In genomic region chr2:213710164-213710563, GRCh38 we compare ENCODE assay signal across 33 cellular contexts.
"Had no signal": no experiment of that assay in that cellular context is flagged by ENCODE, and none has a peak within 500 bp of the region (broad histone marks: within the 10 kb centered on the region; RNA-seq: fewer than 3 reads in every experiment).

No MANE protein-coding gene starts in this region.

- H3K4me1 ChIP-seq: adrenal gland, ascending aorta, body of pancreas, breast epithelium had no signal

- FAIRE-seq: astrocyte, bronchial epithelial cell, colon had no signal

- H3K27me3 ChIP-seq: adrenal gland, ascending aorta, body of pancreas, brain microvascular endothelial cell, breast epithelium, cardiac muscle cell had no signal

- DNase-seq: activated effector memory CD4-positive, alpha-beta T cell treated with anti-CD3 and anti-CD28 coated beads, Interleukin-2, amount 50 U/mL, for 16 hours; activated effector memory CD4-positive, alpha-beta T cell treated with Interleukin-2 at 50 U/mL for 16 hours; activated gamma-delta T cell; activated gamma-delta T cell treated with Interleukin-2 at 50 U/mL for 16 hours; activated naive CD4-positive, alpha-beta T cell; activated naive CD4-positive, alpha-beta T cell treated with anti-CD3 and anti-CD28 coated beads for 36 hours; activated naive CD4-positive, alpha-beta T cell treated with anti-CD3 and anti-CD28 coated beads, Interleukin-2, amount 10 ng/mL, durations not matched to agents 7 days and 5 days; activated naive CD4-positive, alpha-beta T cell treated with anti-CD3 and anti-CD28 coated beads, Interleukin-2, amount 50 U/mL, for 16 hours; activated naive CD4-positive, alpha-beta T cell treated with Interleukin-2 at 50 U/mL for 16 hours; activated naive CD8-positive, alpha-beta T cell treated with anti-CD3 and anti-CD28 coated beads for 36 hours; activated naive CD8-positive, alpha-beta T cell treated with anti-CD3 and anti-CD28 coated beads, Interleukin-2, amount 10 ng/mL, durations not matched to agents 7 days and 5 days; activated naive CD8-positive, alpha-beta T cell treated with anti-CD3 and anti-CD28 coated beads, Interleukin-2, amount 50 U/mL, for 24 hours; activated T-cell treated with anti-CD3 and anti-CD28 coated beads, Interleukin-2, amount 50 U/mL, for 4 hours; activated T-cell treated with anti-CD3 and anti-CD28 coated beads, Interleukin-2, amount 50 U/mL, for 48 hours; activated T-cell treated with anti-CD3 and anti-CD28 coated beads, Interleukin-2, amount 50 U/mL, for 72 hours; adrenal gland; amniotic stem cell; amygdala; anterior cingulate cortex; aorta; body of pancreas; brain microvascular endothelial cell; caudate nucleus; central memory CD4-positive, alpha-beta T cell; cerebellar nuclear complex had no signal

- ATAC-seq: activated naive CD4-positive, alpha-beta T cell treated with anti-CD3 and anti-CD28 coated beads, Interleukin-2, amount 50 U/mL, for 72 hours; activated naive CD8-positive, alpha-beta T cell treated with anti-CD3 and anti-CD28 coated beads, Interleukin-2, amount 50 U/mL, for 24 hours; activated T-cell treated with anti-CD3 and anti-CD28 coated beads, Interleukin-2, amount 50 U/mL, for 4 hours; activated T-cell treated with anti-CD3 and anti-CD28 coated beads, Interleukin-2, amount 50 U/mL, for 72 hours; activated T-helper 17 cell treated with anti-CD3 and anti-CD28 coated beads, Interleukin-2, amount 50 U/mL, for 72 hours; body of pancreas had no signal

- H3K9me3 ChIP-seq: adrenal gland, ascending aorta, body of pancreas, breast epithelium had no signal

- H3K36me3 ChIP-seq: adrenal gland, ascending aorta, brain microvascular endothelial cell, breast epithelium, cardiac muscle cell had no signal

- H3K27ac ChIP-seq: adrenal gland, ascending aorta, body of pancreas, brain microvascular endothelial cell, breast epithelium, cardiac muscle cell had no signal

- H3K4me3 ChIP-seq: adrenal gland, ascending aorta, body of pancreas, breast epithelium, cardiac muscle cell had no signal
